Comparison of ENCODE assay signal across 2 cellular contexts in genomic region chr4:157127571-157127970, GRCh38.
TF ChIP-seq lines count a peak whose summit lies in the region.

No MANE protein-coding gene starts in this region.

TF ChIP-seq in IMR-90, 13 proteins besides CTCF, POLR2A, EP300 and RAD21:
- TF ChIP-seq RCOR1 (IDR thresholded peaks at IDR 0.05; ENCODE audit: insufficient replicate concordance, low read length) (no peak), MAZ (IDR thresholded peaks at IDR 0.05; ENCODE audit: borderline replicate concordance, low read depth, low read length) (no peak), MXI1 (IDR thresholded peaks at IDR 0.05; ENCODE audit: borderline replicate concordance, low read depth, low read length) (no peak), NFE2L2 (IDR thresholded peaks at IDR 0.05; ENCODE audit: low read depth, low read length) (no peak), FOS (IDR thresholded peaks at IDR 0.05; ENCODE audit: low read depth, low read length) (no peak), SMC3 (IDR thresholded peaks at IDR 0.05; ENCODE audit: low read depth, low read length) (no peak), RFX5 (IDR thresholded peaks at IDR 0.05; ENCODE audit: low read depth, low read length) (no peak), CEBPB (IDR thresholded peaks at IDR 0.05; ENCODE audit: low read depth, low read length) (no peak)
- TF ChIP-seq, protein P1, sequence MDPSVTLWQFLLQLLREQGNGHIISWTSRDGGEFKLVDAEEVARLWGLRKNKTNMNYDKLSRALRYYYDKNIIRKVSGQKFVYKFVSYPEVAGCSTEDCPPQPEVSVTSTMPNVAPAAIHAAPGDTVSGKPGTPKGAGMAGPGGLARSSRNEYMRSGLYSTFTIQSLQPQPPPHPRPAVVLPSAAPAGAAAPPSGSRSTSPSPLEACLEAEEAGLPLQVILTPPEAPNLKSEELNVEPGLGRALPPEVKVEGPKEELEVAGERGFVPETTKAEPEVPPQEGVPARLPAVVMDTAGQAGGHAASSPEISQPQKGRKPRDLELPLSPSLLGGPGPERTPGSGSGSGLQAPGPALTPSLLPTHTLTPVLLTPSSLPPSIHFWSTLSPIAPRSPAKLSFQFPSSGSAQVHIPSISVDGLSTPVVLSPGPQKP (IDR thresholded peaks at IDR 0.05; ENCODE audit: borderline replicate concordance, low read depth, low read length): no peak
TF ChIP-seq in IMR-90: peak in this region for 0.

TF ChIP-seq in GM12891, 5 proteins besides CTCF, POLR2A, EP300 and RAD21:
- TF ChIP-seq SPI1 (IDR thresholded peaks at IDR 0.05; ENCODE audit: low read depth, low read length) (no peak), PAX5 (IDR thresholded peaks at IDR 0.05; ENCODE audit: insufficient read depth, low read length, severe bottlenecking) (no peak)
TF ChIP-seq in GM12891: peak in this region for 0.
